In genomic region chr6:31548423-31548873, GRCh38 we compare ENCODE assay signal across 9 cellular contexts. TPM values are rescaled to one million over a fixed set of nuclear protein-coding genes. Genes with fewer than 3 reads are reported as not detected.
A peak's percentile ranks its signal among the peaks of the same experiment; 100 is the strongest.
DNase-seq lines count a peak whose midpoint lies in the region; ATAC-seq, FAIRE-seq and TF ChIP-seq lines count a peak whose summit lies in the region.
"Had no signal": no experiment of that assay in that cellular context is flagged by ENCODE, and none has a peak within 500 bp of the region (broad histone marks: within the 10 kb centered on the region; RNA-seq: fewer than 3 reads in every experiment).

No MANE protein-coding gene starts in this region.

- no peak overlapping the region for H2AFZ ChIP-seq in Karpas-422 (ENCODE audit: low read length)

- H3K4me2 ChIP-seq in Karpas-422 (ENCODE audit: low read depth, low read length, poor library complexity, severe bottlenecking) = peak overlapping the region; percentile 85

- peaks cover 0 to 6% (median 0%) of the 10 kb centered on the region in 5 donors for H3K36me3 Mint-ChIP-seq in naive thymus-derived CD4-positive, alpha-beta T cell

- no peak for FAIRE-seq in small intestine (lab: Jason Lieb, UNC)

- H3K4me1 ChIP-seq in Karpas-422 (ENCODE audit: low read length) (peaks cover 60% of the 10 kb centered on the region), small intestine (ENCODE audit: control insufficient read depth in 2 of 2, insufficient read depth in 1 of 2, low read depth in 1 of 2, low read length in 1 of 2) (peaks cover 3 to 5% of the 10 kb centered on the region in 2 donors)
- peaks cover 16 to 21% of the 10 kb centered on the region in 2 donors for H3K4me1 ChIP-seq in naive thymus-derived CD4-positive, alpha-beta T cell (ENCODE audit: control insufficient read depth in 2 of 2, insufficient read depth in 2 of 2, low read length in 2 of 2)

- H3K9me3 ChIP-seq in AG04450 (ENCODE audit: control insufficient read depth, insufficient read depth, low read length) (peaks cover 3% of the 10 kb centered on the region; the same call in 1 of the 2 replicates), Karpas-422 (ENCODE audit: low read length) (no peaks in the 10 kb centered on the region), small intestine (ENCODE audit: control insufficient read depth, low read depth) (no peaks in the 10 kb centered on the region)
- no peaks in the 10 kb centered on the region for H3K9me3 ChIP-seq in naive thymus-derived CD4-positive, alpha-beta T cell (ENCODE audit: control insufficient read depth in 2 of 3, low read length in 3 of 3)

- peaks cover 22 to 45% (median 39%) of the 10 kb centered on the region in 7 donors for H3K4me1 Mint-ChIP-seq in naive thymus-derived CD4-positive, alpha-beta T cell

- no peak overlapping the region for H3K27ac ChIP-seq in AG04450 (ENCODE audit: low read depth, low read length)
- H3K27ac ChIP-seq in Karpas-422 (ENCODE audit: low read length) = peak overlapping the region; percentile 88
- H3K27ac ChIP-seq in caudate nucleus (ENCODE audit: low read depth, low read length) = peak overlapping the region; percentile 15
- H3K27ac ChIP-seq in naive thymus-derived CD4-positive, alpha-beta T cell (ENCODE audit: low read depth, low read length) = peak overlapping the region; percentile 89
- peak overlapping the region in 1 of 2 donors; percentile 55 for H3K27ac ChIP-seq in small intestine (ENCODE audit: low read depth in 1 of 2, low read length in 1 of 2)

- H3K36me3 ChIP-seq in Karpas-422 (ENCODE audit: insufficient read depth, low read length) (peaks cover 12% of the 10 kb centered on the region), small intestine (ENCODE audit: control insufficient read depth in 2 of 2, insufficient read depth in 2 of 2, low read length in 2 of 2) (peaks cover 0 to 3% of the 10 kb centered on the region in 2 donors)
- no peaks in the 10 kb centered on the region for H3K36me3 ChIP-seq in naive thymus-derived CD4-positive, alpha-beta T cell (ENCODE audit: control insufficient read depth in 2 of 3, insufficient read depth in 3 of 3, low read length in 3 of 3)

- no peaks in the 10 kb centered on the region for H3K27me3 Mint-ChIP-seq in naive thymus-derived CD4-positive, alpha-beta T cell

- DNase-seq in AG04450 (ENCODE audit: low read depth, low spot score) (no peak), Karpas-422 (peak; percentile 40), caudate nucleus (lab: John Stamatoyannopoulos, UW) (no peak), AML-193 (lab: John Stamatoyannopoulos, UW) (no peak), AG08395 (ENCODE audit: low spot score) (no peak), small intestine (no peak)
- no peak for DNase-seq in naive thymus-derived CD4-positive, alpha-beta T cell
- DNase-seq: activated CD8-positive, alpha-beta memory T cell treated with anti-CD3 and anti-CD28 coated beads for 24 hours had no signal

- no peaks in the 10 kb centered on the region for H4K20me1 ChIP-seq in Karpas-422 (ENCODE audit: insufficient read depth, low read depth, low read length)

- peaks cover 17% of the 10 kb centered on the region for H3K79me2 ChIP-seq in Karpas-422 (ENCODE audit: low read length)

- H3K9ac ChIP-seq in Karpas-422 (ENCODE audit: low read length) = peak overlapping the region; percentile 75

- H3K4me3 ChIP-seq in AG04450 (ENCODE audit: low read depth, low read length) (peak overlapping the region; percentile 60), Karpas-422 (ENCODE audit: low read length) (peak overlapping the region; percentile 72), small intestine (ENCODE audit: low read depth in 1 of 2, low read length in 2 of 2) (no peak overlapping the region)
- no peak overlapping the region for H3K4me3 ChIP-seq in naive thymus-derived CD4-positive, alpha-beta T cell (ENCODE audit: low read length)

- WGBS in small intestine, 3 donors = 92 to 96% (median 95%) methylated on average over 3 of the region's 3 CpGs

- H3K27ac Mint-ChIP-seq in naive thymus-derived CD4-positive, alpha-beta T cell = peak overlapping the region; percentile 25 to 97 (median 78)

- H3K9me2 ChIP-seq in Karpas-422 (replicated peaks; ENCODE audit: insufficient read depth, low read length) = no peaks in the 10 kb centered on the region

- H3K4me3 Mint-ChIP-seq in naive thymus-derived CD4-positive, alpha-beta T cell = peak overlapping the region in 6 of 10 donors; percentile 19 to 95 (median 64)

- POLR2A ChIA-PET in AG04450 (lab: Yijun Ruan, JAX) = no interaction called here
- POLR2A ChIA-PET in naive thymus-derived CD4-positive, alpha-beta T cell (lab: Charles Lee) = interaction anchor here (0.8 to 53.8 kb wide), 6 partner anchors 9 to 278 kb away, joined by 3 to 3078 read pairs (median 3); partner anchors contain the start of genes AIF1, LST1, LTA and LTB

- CTCF ChIA-PET in AG04450 (lab: Charles Lee) = interaction anchor here (1.0 to 14.1 kb wide), 3 partner anchors 33 to 56 kb away, joined by 3 to 388 read pairs (median 31); partner anchors contain the start of genes LTB and NCR3
- CTCF ChIA-PET in naive thymus-derived CD4-positive, alpha-beta T cell (lab: Charles Lee) = interaction anchor here (0.5 to 13.5 kb wide), 6 partner anchors 21 to 282 kb away, joined by 3 to 501 read pairs (median 6); partner anchors contain the start of genes LST1, LTB, NCR3 and TNF

- intact Hi-C loops in naive thymus-derived CD4-positive, alpha-beta T cell (cut with micrococcal nuclease) = loop anchor here in 1 of 2 donors (10.0 kb wide), 1 partner anchor 156 kb away; the partner anchor contains the start of genes ABHD16A and LY6G6F

- TF ChIP-seq CTCF in AG04450 (IDR thresholded peaks at IDR 0.05; ENCODE audit: low read depth, low read length) = no peak

- no peaks in the 10 kb centered on the region for H3K27me3 ChIP-seq in AG04450 (ENCODE audit: control insufficient read depth, insufficient read depth, low read length)
- H3K27me3 ChIP-seq in Karpas-422 (ENCODE audit: low read length) = no peaks in the 10 kb centered on the region
- H3K27me3 ChIP-seq in naive thymus-derived CD4-positive, alpha-beta T cell (ENCODE audit: control insufficient read depth in 2 of 2, insufficient read depth in 2 of 2, low read length in 2 of 2) = no peaks in the 10 kb centered on the region
- no peaks in the 10 kb centered on the region for H3K27me3 ChIP-seq in small intestine (ENCODE audit: control insufficient read depth in 2 of 2, insufficient read depth in 2 of 2, low read length in 2 of 2)

- H3K9me3 Mint-ChIP-seq in naive thymus-derived CD4-positive, alpha-beta T cell = peaks cover 0 to 1% (median 0%) of the 10 kb centered on the region in 11 donors

- ATAC-seq in naive thymus-derived CD4-positive, alpha-beta T cell = no peak
- no peak for ATAC-seq in GM21619 (IDR thresholded peaks at IDR 0.05; ENCODE audit: unreplicated experiment)

RNA-seq across cellular contexts. Expression of gene NFKBIL1, which starts 1.0 kb away (rescaled TPM):
- polyA plus RNA-seq in AG04450 (2011; rRNA removed) = 5.1 and 5.4 TPM in 2 replicates
- 3.8 and 4.2 TPM in 2 replicates for polyA minus RNA-seq in AG04450 (2011; rRNA and poly(A)+ RNA removed)
- total RNA-seq in Karpas-422 (2014; rRNA removed; shearing (Covaris generic); ENCODE audit: low replicate concordance) = 21.8 and 46.1 TPM in 2 replicates
- 10 to 100 TPM in 4 of 5 experiments, 1 to 10 TPM in 1; 8.7 to 17.2 (median 11.6) TPM for total RNA-seq in naive thymus-derived CD4-positive, alpha-beta T cell
- polyA plus RNA-seq in naive thymus-derived CD4-positive, alpha-beta T cell = 10 to 100 TPM in 1 of 2 donors, 1 to 10 TPM in 1; 9.4 to 13.8 TPM
- 10 to 100 TPM; 28.9 to 47.3 (median 34.7) TPM for polyA plus RNA-seq in small intestine

RNA-seq across cellular contexts. Expression of gene ATP6V1G2, which starts 2.0 kb away (rescaled TPM):
- polyA plus RNA-seq in AG04450 (2011; rRNA removed) (12.5 and 14.6 TPM in 2 replicates), small intestine (1 to 10 TPM in 2 of 3 donors, under 1 TPM in 1; 0.81 to 6.3 (median 2.0) TPM)
- 2.8 and 5.7 TPM in 2 replicates for polyA minus RNA-seq in AG04450 (2011; rRNA and poly(A)+ RNA removed)
- 15.2 and 34.9 TPM in 2 replicates for total RNA-seq in Karpas-422 (2014; rRNA removed; shearing (Covaris generic); ENCODE audit: low replicate concordance)
- total RNA-seq in naive thymus-derived CD4-positive, alpha-beta T cell = 1 to 10 TPM; 2.7 to 7.5 (median 4.8) TPM
- 1 to 10 TPM in 1 of 2 donors, under 1 TPM in 1; 0.38 to 1.9 TPM for polyA plus RNA-seq in naive thymus-derived CD4-positive, alpha-beta T cell

RNA-seq across cellular contexts. Expression of gene DDX39B, which starts 6.6 kb away (rescaled TPM):
- polyA plus RNA-seq in AG04450 (2011; rRNA removed) (434 and 480 TPM in 2 replicates), small intestine (100 to 1,000 TPM; 307 to 406 (median 311) TPM)
- polyA minus RNA-seq in AG04450 (2011; rRNA and poly(A)+ RNA removed) = 965 and 1,105 TPM in 2 replicates
- 412 and 561 TPM in 2 replicates for total RNA-seq in Karpas-422 (2014; rRNA removed; shearing (Covaris generic); ENCODE audit: low replicate concordance)
- 100 to 1,000 TPM; 443 to 761 (median 546) TPM for total RNA-seq in naive thymus-derived CD4-positive, alpha-beta T cell
- 100 to 1,000 TPM; 106 to 125 TPM for polyA plus RNA-seq in naive thymus-derived CD4-positive, alpha-beta T cell

RNA-seq across cellular contexts. Expression of gene MCCD1, which starts 19.7 kb away (rescaled TPM):
- polyA plus RNA-seq in AG04450 (2011; rRNA removed) (not detected in 2 replicates), small intestine (not detected)
- not detected in 2 replicates for polyA minus RNA-seq in AG04450 (2011; rRNA and poly(A)+ RNA removed)
- total RNA-seq in Karpas-422 (2014; rRNA removed; shearing (Covaris generic); ENCODE audit: low replicate concordance) = not detected in 2 replicates
- not detected for total RNA-seq in naive thymus-derived CD4-positive, alpha-beta T cell
- polyA plus RNA-seq in naive thymus-derived CD4-positive, alpha-beta T cell = not detected

RNA-seq across cellular contexts. Expression of gene LTA, which starts 23.6 kb away (rescaled TPM):
- polyA plus RNA-seq in AG04450 (2011; rRNA removed) (not detected in 2 replicates), small intestine (under 1 TPM in 1 of 3 donors, not detected in 2; 0.24 TPM)
- polyA minus RNA-seq in AG04450 (2011; rRNA and poly(A)+ RNA removed) = not detected in 2 replicates
- total RNA-seq in Karpas-422 (2014; rRNA removed; shearing (Covaris generic); ENCODE audit: low replicate concordance) = 71.1 and 128 TPM in 2 replicates
- 100 to 1,000 TPM in 1 of 5 experiments, 10 to 100 TPM in 4; 12.3 to 110 (median 20.2) TPM for total RNA-seq in naive thymus-derived CD4-positive, alpha-beta T cell
- 10 to 100 TPM; 24.0 to 27.5 TPM for polyA plus RNA-seq in naive thymus-derived CD4-positive, alpha-beta T cell

Comparison
In these comparisons a context has a peak if more than half of its experiments do, and no peak if none do; other contexts are left out.
1. H3K4me3 ChIP-seq: peak in AG04450 (single experiment) and Karpas-422 (single experiment); none in naive thymus-derived CD4-positive, alpha-beta T cell (single experiment) and small intestine (0 of 2).